ENCODE assay signal across 1 cellular context in genomic region chr4:2478220-2478619, GRCh38.
A peak's percentile ranks its signal among the peaks of the same experiment; 100 is the strongest.
TF ChIP-seq lines count a peak whose summit lies in the region.

No MANE protein-coding gene starts in this region.

TF ChIP-seq in HepG2, 621 proteins besides CTCF, POLR2A, EP300 and RAD21:
- TF ChIP-seq ZFP90 (CRISPR knock-in tag; IDR thresholded peaks at IDR 0.05; ENCODE audit: borderline replicate concordance) = no peak
- peak; percentile 37; the same call in 1 of the 2 replicates for TF ChIP-seq ZNF687 (CRISPR knock-in tag; IDR thresholded peaks at IDR 0.05)
